In the genomic region with DNA sequence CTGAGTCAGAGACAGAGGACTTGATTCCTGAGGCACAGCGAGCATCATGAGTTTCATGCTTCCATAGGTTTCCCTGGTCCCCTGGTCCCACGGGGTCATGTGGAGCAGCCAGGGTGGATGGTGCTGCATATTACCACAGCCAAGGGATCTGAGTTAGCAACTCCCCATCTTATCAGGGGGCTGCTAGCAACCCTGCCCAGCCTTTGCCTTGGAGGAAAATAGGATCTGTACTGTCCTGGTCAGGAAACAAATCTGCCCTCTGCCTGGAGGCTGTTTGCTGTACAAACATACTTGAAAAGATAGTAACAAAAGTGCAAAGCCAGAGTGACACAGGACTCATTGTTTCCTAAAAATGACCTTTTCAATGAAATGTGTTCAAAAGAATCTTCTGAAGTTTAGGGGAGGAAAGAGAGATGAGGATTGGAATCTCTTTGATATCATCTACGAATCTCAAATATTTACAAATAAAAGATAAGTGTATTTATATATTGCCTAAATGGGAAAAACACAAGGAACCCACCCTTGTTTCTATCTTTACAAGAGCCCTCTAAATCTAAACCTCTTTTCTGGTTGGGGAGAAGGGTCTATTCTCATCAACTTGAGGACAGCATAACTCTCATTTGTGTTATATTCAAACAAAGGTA, we compare ENCODE assay signal across 1 cellular context.
A peak's percentile ranks its signal among the peaks of the same experiment; 100 is the strongest.
TF ChIP-seq lines count a peak whose summit lies in the region.

No MANE protein-coding gene starts in this region.

TF ChIP-seq in HepG2, 621 proteins besides CTCF, POLR2A, EP300 and RAD21 (continued from another document and continues in another):
- TF ChIP-seq, protein P1, sequence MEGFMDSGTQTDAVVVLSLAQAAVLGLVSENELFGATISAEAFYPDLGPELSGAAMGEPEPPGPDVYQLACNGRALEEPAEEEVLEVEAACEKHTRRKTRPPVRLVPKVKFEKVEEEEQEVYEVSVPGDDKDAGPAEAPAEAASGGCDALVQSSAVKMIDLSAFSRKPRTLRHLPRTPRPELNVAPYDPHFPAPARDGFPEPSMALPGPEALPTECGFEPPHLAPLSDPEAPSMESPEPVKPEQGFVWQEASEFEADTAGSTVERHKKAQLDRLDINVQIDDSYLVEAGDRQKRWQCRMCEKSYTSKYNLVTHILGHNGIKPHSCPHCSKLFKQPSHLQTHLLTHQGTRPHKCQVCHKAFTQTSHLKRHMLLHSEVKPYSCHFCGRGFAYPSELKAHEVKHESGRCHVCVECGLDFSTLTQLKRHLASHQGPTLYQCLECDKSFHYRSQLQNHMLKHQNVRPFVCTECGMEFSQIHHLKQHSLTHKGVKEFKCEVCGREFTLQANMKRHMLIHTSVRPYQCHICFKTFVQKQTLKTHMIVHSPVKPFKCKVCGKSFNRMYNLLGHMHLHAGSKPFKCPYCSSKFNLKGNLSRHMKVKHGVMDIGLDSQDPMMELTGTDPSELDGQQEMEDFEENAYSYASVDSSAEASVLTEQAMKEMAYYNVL (CRISPR knock-in tag; IDR thresholded peaks at IDR 0.05; ENCODE audit: borderline replicate concordance) = peak; percentile 94; the same call in 1 of the 2 replicates
- peak; percentile 69; the same call in 1 of the 2 replicates for TF ChIP-seq ZNF331 (CRISPR knock-in tag; IDR thresholded peaks at IDR 0.05)
- TF ChIP-seq ZNF660 (CRISPR knock-in tag; IDR thresholded peaks at IDR 0.05; ENCODE audit: borderline replicate concordance, low read depth) = no peak
- TF ChIP-seq, protein P2, sequence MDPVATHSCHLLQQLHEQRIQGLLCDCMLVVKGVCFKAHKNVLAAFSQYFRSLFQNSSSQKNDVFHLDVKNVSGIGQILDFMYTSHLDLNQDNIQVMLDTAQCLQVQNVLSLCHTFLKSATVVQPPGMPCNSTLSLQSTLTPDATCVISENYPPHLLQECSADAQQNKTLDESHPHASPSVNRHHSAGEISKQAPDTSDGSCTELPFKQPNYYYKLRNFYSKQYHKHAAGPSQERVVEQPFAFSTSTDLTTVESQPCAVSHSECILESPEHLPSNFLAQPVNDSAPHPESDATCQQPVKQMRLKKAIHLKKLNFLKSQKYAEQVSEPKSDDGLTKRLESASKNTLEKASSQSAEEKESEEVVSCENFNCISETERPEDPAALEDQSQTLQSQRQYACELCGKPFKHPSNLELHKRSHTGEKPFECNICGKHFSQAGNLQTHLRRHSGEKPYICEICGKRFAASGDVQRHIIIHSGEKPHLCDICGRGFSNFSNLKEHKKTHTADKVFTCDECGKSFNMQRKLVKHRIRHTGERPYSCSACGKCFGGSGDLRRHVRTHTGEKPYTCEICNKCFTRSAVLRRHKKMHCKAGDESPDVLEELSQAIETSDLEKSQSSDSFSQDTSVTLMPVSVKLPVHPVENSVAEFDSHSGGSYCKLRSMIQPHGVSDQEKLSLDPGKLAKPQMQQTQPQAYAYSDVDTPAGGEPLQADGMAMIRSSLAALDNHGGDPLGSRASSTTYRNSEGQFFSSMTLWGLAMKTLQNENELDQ (CRISPR knock-in tag; IDR thresholded peaks at IDR 0.05; ENCODE audit: borderline replicate concordance) = no peak
- TF ChIP-seq FOXK1 (CRISPR knock-in tag; IDR thresholded peaks at IDR 0.05; ENCODE audit: borderline replicate concordance, low read depth) = 0 out of 2 replicates have a peak, but pooled peaks have one; percentile 66
- TF ChIP-seq, protein P3, sequence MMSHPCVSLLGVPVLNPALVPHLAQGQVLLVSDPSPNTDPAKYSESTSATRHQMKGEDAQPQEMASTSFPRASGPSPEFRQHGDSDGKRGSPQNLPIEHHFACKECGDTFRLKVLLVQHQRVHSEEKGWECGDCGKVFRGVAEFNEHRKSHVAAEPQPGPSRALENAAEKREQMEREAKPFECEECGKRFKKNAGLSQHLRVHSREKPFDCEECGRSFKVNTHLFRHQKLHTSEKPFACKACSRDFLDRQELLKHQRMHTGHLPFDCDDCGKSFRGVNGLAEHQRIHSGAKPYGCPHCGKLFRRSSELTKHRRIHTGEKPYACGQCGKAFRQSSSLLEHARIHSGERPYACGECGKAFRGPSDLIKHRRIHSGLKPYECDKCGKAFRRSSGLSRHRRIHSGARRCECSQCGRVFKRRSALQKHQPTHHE (CRISPR knock-in tag; IDR thresholded peaks at IDR 0.05; ENCODE audit: borderline replicate concordance) = no peak
- TF ChIP-seq MTF1 (CRISPR knock-in tag; IDR thresholded peaks at IDR 0.05) = no peak
- TF ChIP-seq, protein P4, sequence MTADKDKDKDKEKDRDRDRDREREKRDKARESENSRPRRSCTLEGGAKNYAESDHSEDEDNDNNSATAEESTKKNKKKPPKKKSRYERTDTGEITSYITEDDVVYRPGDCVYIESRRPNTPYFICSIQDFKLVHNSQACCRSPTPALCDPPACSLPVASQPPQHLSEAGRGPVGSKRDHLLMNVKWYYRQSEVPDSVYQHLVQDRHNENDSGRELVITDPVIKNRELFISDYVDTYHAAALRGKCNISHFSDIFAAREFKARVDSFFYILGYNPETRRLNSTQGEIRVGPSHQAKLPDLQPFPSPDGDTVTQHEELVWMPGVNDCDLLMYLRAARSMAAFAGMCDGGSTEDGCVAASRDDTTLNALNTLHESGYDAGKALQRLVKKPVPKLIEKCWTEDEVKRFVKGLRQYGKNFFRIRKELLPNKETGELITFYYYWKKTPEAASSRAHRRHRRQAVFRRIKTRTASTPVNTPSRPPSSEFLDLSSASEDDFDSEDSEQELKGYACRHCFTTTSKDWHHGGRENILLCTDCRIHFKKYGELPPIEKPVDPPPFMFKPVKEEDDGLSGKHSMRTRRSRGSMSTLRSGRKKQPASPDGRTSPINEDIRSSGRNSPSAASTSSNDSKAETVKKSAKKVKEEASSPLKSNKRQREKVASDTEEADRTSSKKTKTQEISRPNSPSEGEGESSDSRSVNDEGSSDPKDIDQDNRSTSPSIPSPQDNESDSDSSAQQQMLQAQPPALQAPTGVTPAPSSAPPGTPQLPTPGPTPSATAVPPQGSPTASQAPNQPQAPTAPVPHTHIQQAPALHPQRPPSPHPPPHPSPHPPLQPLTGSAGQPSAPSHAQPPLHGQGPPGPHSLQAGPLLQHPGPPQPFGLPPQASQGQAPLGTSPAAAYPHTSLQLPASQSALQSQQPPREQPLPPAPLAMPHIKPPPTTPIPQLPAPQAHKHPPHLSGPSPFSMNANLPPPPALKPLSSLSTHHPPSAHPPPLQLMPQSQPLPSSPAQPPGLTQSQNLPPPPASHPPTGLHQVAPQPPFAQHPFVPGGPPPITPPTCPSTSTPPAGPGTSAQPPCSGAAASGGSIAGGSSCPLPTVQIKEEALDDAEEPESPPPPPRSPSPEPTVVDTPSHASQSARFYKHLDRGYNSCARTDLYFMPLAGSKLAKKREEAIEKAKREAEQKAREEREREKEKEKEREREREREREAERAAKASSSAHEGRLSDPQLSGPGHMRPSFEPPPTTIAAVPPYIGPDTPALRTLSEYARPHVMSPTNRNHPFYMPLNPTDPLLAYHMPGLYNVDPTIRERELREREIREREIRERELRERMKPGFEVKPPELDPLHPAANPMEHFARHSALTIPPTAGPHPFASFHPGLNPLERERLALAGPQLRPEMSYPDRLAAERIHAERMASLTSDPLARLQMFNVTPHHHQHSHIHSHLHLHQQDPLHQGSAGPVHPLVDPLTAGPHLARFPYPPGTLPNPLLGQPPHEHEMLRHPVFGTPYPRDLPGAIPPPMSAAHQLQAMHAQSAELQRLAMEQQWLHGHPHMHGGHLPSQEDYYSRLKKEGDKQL (CRISPR knock-in tag; IDR thresholded peaks at IDR 0.05; ENCODE audit: low read depth) = peak; percentile 93
- TF ChIP-seq HDAC2 (CRISPR knock-in tag; IDR thresholded peaks at IDR 0.05) = peak; percentile 96
- no peak for TF ChIP-seq ZBTB8A (CRISPR knock-in tag; IDR thresholded peaks at IDR 0.05; ENCODE audit: borderline replicate concordance, low read depth)
- no peak; the same call in 1 of the 2 replicates for TF ChIP-seq ZNF335 (CRISPR knock-in tag; IDR thresholded peaks at IDR 0.05)
- TF ChIP-seq, protein P5, sequence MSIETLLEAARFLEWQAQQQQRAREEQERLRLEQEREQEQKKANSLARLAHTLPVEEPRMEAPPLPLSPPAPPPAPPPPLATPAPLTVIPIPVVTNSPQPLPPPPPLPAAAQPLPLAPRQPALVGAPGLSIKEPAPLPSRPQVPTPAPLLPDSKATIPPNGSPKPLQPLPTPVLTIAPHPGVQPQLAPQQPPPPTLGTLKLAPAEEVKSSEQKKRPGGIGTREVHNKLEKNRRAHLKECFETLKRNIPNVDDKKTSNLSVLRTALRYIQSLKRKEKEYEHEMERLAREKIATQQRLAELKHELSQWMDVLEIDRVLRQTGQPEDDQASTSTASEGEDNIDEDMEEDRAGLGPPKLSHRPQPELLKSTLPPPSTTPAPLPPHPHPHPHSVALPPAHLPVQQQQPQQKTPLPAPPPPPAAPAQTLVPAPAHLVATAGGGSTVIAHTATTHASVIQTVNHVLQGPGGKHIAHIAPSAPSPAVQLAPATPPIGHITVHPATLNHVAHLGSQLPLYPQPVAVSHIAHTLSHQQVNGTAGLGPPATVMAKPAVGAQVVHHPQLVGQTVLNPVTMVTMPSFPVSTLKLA (IDR thresholded peaks at IDR 0.05) = no peak
- no peak for TF ChIP-seq ZSCAN20 (CRISPR knock-in tag; IDR thresholded peaks at IDR 0.05; ENCODE audit: borderline replicate concordance)
- TF ChIP-seq MAFG (CRISPR knock-in tag; IDR thresholded peaks at IDR 0.05) = no peak
- TF ChIP-seq YY1 (IDR thresholded peaks at IDR 0.05; ENCODE audit: insufficient read depth, insufficient replicate concordance, low read depth, low read length) = peak; percentile 25
- TF ChIP-seq TAF1 (CRISPR knock-in tag; IDR thresholded peaks at IDR 0.05) = no peak
- no peak; the same call in 1 of the 2 replicates for TF ChIP-seq ZNF230 (CRISPR knock-in tag; IDR thresholded peaks at IDR 0.05)
- no peak for TF ChIP-seq HIVEP1 (CRISPR knock-in tag; IDR thresholded peaks at IDR 0.05)
- TF ChIP-seq TRIM24 (CRISPR knock-in tag; IDR thresholded peaks at IDR 0.05) = no peak
- TF ChIP-seq CC2D1A (CRISPR knock-in tag; IDR thresholded peaks at IDR 0.05) = no peak
- TF ChIP-seq ZNF12 (CRISPR knock-in tag; IDR thresholded peaks at IDR 0.05) = peak; percentile 42; the same call in 1 of the 2 replicates
- no peak for TF ChIP-seq RFX3 (CRISPR knock-in tag; IDR thresholded peaks at IDR 0.05)
- no peak for TF ChIP-seq ZNF17 (CRISPR knock-in tag; IDR thresholded peaks at IDR 0.05)
- TF ChIP-seq ZNF317 (CRISPR knock-in tag; IDR thresholded peaks at IDR 0.05) = no peak
- TF ChIP-seq, protein P6, sequence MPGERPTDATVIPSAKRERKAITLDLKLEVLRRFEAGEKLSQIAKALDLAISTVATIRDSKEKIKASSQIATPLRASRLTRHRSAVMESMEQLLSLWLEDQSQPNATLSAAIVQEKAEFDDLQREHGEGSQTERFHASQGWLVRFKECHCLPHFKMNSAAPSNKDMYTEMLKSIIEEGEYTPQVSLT (CRISPR knock-in tag; IDR thresholded peaks at IDR 0.05; ENCODE audit: borderline replicate concordance, low read depth) = no peak
- TF ChIP-seq, protein P7, sequence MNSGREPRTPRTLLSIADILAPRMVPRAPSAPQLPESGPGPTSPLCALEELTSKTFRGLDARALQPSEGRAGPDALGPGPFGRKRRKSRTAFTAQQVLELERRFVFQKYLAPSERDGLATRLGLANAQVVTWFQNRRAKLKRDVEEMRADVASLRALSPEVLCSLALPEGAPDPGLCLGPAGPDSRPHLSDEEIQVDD (CRISPR knock-in tag; IDR thresholded peaks at IDR 0.05; ENCODE audit: borderline replicate concordance) = no peak
- no peak for TF ChIP-seq ZZZ3 (CRISPR knock-in tag; IDR thresholded peaks at IDR 0.05; ENCODE audit: borderline replicate concordance)
- no peak for TF ChIP-seq ZNF510 (CRISPR knock-in tag; IDR thresholded peaks at IDR 0.05; ENCODE audit: low read depth)
- TF ChIP-seq, protein P8, sequence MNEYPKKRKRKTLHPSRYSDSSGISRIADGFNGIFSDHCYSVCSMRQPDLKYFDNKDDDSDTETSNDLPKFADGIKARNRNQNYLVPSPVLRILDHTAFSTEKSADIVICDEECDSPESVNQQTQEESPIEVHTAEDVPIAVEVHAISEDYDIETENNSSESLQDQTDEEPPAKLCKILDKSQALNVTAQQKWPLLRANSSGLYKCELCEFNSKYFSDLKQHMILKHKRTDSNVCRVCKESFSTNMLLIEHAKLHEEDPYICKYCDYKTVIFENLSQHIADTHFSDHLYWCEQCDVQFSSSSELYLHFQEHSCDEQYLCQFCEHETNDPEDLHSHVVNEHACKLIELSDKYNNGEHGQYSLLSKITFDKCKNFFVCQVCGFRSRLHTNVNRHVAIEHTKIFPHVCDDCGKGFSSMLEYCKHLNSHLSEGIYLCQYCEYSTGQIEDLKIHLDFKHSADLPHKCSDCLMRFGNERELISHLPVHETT (CRISPR knock-in tag; conservative IDR thresholded peaks at IDR 0.05) = peak; percentile 65; the same call in 1 of the 2 replicates
- peak; percentile 78 for TF ChIP-seq FOSL2 (CRISPR knock-in tag; IDR thresholded peaks at IDR 0.05)
- TF ChIP-seq HMGA1 (CRISPR knock-in tag; conservative IDR thresholded peaks at IDR 0.05) = no peak
- TF ChIP-seq MXI1 (IDR thresholded peaks at IDR 0.05; ENCODE audit: borderline replicate concordance, low read depth, low read length) = no peak
- no peak for TF ChIP-seq SNAPC2 (CRISPR knock-in tag; IDR thresholded peaks at IDR 0.05)
- peak; percentile 89; the same call in 1 of the 2 replicates for TF ChIP-seq MED13 (CRISPR knock-in tag; IDR thresholded peaks at IDR 0.05)
- TF ChIP-seq, protein P9, sequence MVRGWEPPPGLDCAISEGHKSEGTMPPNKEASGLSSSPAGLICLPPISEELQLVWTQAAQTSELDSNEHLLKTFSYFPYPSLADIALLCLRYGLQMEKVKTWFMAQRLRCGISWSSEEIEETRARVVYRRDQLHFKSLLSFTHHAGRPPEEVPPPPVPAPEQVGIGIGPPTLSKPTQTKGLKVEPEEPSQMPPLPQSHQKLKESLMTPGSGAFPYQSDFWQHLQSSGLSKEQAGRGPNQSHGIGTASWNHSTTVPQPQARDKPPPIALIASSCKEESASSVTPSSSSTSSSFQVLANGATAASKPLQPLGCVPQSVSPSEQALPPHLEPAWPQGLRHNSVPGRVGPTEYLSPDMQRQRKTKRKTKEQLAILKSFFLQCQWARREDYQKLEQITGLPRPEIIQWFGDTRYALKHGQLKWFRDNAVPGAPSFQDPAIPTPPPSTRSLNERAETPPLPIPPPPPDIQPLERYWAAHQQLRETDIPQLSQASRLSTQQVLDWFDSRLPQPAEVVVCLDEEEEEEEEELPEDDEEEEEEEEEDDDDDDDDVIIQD (CRISPR knock-in tag; IDR thresholded peaks at IDR 0.05; ENCODE audit: low read depth) = peak; percentile 90
- TF ChIP-seq, protein P10, sequence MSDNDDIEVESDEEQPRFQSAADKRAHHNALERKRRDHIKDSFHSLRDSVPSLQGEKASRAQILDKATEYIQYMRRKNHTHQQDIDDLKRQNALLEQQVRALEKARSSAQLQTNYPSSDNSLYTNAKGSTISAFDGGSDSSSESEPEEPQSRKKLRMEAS (IDR thresholded peaks at IDR 0.05) = peak; percentile 39; the same call in 1 of the 2 replicates
- TF ChIP-seq U2AF1 (optimal IDR thresholded peaks at IDR 0.05; ENCODE audit: low read depth, low read length) = no peak
- peak; percentile 86 for TF ChIP-seq PHF21A (CRISPR knock-in tag; IDR thresholded peaks at IDR 0.05)
- TF ChIP-seq ZNF674 (CRISPR knock-in tag; IDR thresholded peaks at IDR 0.05; ENCODE audit: low read depth) = no peak
- peak; percentile 92 for TF ChIP-seq ZNF816 (CRISPR knock-in tag; IDR thresholded peaks at IDR 0.05; ENCODE audit: borderline replicate concordance)
- peak; percentile 97 for TF ChIP-seq GFI1 (CRISPR knock-in tag; IDR thresholded peaks at IDR 0.05; ENCODE audit: borderline replicate concordance)
- TF ChIP-seq, protein P11, sequence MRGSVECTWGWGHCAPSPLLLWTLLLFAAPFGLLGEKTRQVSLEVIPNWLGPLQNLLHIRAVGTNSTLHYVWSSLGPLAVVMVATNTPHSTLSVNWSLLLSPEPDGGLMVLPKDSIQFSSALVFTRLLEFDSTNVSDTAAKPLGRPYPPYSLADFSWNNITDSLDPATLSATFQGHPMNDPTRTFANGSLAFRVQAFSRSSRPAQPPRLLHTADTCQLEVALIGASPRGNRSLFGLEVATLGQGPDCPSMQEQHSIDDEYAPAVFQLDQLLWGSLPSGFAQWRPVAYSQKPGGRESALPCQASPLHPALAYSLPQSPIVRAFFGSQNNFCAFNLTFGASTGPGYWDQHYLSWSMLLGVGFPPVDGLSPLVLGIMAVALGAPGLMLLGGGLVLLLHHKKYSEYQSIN (CRISPR knock-in tag; IDR thresholded peaks at IDR 0.05; ENCODE audit: borderline replicate concordance) = no peak
- no peak for TF ChIP-seq TEAD2 (CRISPR knock-in tag; IDR thresholded peaks at IDR 0.05)
